ENCODE assay signal across 10 cellular contexts in the genomic region with DNA sequence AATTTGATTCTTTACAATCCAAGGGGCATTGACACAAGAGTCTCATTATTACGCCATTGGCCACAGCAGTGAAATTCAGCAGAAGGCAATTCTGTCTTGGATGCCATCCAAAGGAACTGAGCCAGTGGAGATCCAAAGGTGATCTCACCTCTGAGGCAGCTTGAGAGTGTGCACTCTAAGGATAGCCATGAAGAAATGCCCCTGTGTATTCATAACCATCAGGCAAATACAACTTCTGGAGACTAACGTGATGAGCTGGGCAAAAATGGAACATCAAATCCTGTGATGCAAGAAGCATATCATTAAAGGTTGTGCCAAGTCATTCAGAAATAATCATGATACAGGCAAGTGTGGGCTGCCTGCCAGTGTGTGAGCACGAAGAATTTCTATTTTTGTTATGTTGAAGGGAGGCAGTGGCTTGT. TPM values are rescaled to one million over a fixed set of nuclear protein-coding genes. Genes with fewer than 3 reads are reported as not detected.
DNase-seq lines count a peak whose midpoint lies in the region; ATAC-seq, FAIRE-seq and TF ChIP-seq lines count a peak whose summit lies in the region.
"Had no signal": no experiment of that assay in that cellular context is flagged by ENCODE, and none has a peak within 500 bp of the region (broad histone marks: within the 10 kb centered on the region; RNA-seq: fewer than 3 reads in every experiment).

No MANE protein-coding gene starts in this region.

- TF ChIP-seq CTCF in right lobe of liver (IDR thresholded peaks at IDR 0.05) (no peak), HepG2 (CRISPR knock-in tag; IDR thresholded peaks at IDR 0.05) (no peak), WERI-Rb-1 (IDR thresholded peaks at IDR 0.05; ENCODE audit: low read depth, low read length) (no peak), left ventricle myocardium inferior (IDR thresholded peaks at IDR 0.05; ENCODE audit: borderline replicate concordance) (no peak)

- H3K4me2 ChIP-seq in HepG2 (ENCODE audit: low read depth, low read length), result no peak overlapping the region

- H3K79me2 ChIP-seq in HepG2 (ENCODE audit: insufficient read depth, low read length), result no peaks in the 10 kb centered on the region

- no peaks in the 10 kb centered on the region for H3K9me3 ChIP-seq in right lobe of liver
- no peaks in the 10 kb centered on the region for H3K9me3 ChIP-seq in HepG2 (ENCODE audit: low read length)
- no peaks in the 10 kb centered on the region for H3K9me3 ChIP-seq in WERI-Rb-1 (ENCODE audit: severe bottlenecking)
- no peaks in the 10 kb centered on the region for H3K9me3 ChIP-seq in left ventricle myocardium inferior (replicated peaks)
- H3K9me3 ChIP-seq: BLaER1 treated with 17β-estradiol and CSF1 and Interleukin-3, amounts not matched to agents 10 nM and 100 nM had no signal

- POLR2A ChIA-PET in HepG2 (lab: Yijun Ruan, JAX), result no interaction called here

- no peaks in the 10 kb centered on the region for H4K20me1 ChIP-seq in HepG2 (ENCODE audit: insufficient read depth, low read length)
- H4K20me1 ChIP-seq: BLaER1 treated with 17β-estradiol and CSF1 and Interleukin-3, amounts not matched to agents 10 nM and 100 nM had no signal

- TF ChIP-seq EP300 in HepG2 (IDR thresholded peaks at IDR 0.05; ENCODE audit: low read depth in 2 of 2, low read length in 2 of 2), result no peak
- no peak for TF ChIP-seq EP300 in HepG2 (CRISPR knock-in tag; IDR thresholded peaks at IDR 0.05; ENCODE audit: borderline replicate concordance)

- no peak for FAIRE-seq in HepG2 (lab: Jason Lieb, UNC)

- TF ChIP-seq POLR2A in right lobe of liver (IDR thresholded peaks at IDR 0.05) (no peak), HepG2 (IDR thresholded peaks at IDR 0.05; ENCODE audit: insufficient read depth in 1 of 2, low read depth in 2 of 2, low read length in 2 of 2) (no peak)

- DNase-seq in right lobe of liver (peak in 1 of 3 donors; percentile 44), HepG2 (ENCODE audit: low spot score) (no peak), WERI-Rb-1 (peak; percentile 31), left ventricle myocardium inferior (peak; percentile 26), cortex of kidney (lab: John Stamatoyannopoulos, UW) (no peak), SW 1271 (lab: John Stamatoyannopoulos, UW) (no peak)
- DNase-seq: activated CD4-positive, alpha-beta T cell treated with anti-CD3 and anti-CD28 coated beads, Interleukin-2, amount 10 ng/mL, durations not matched to agents 24 days and 14 days had no signal

- CTCF ChIA-PET in HepG2 (lab: Yijun Ruan, JAX; ENCODE audit: low intra/inter-chr PET ratio, low total read pairs), result no interaction called here

- H3K4me3 ChIP-seq in right lobe of liver (no peak overlapping the region), HepG2 (replicated peaks in 1 of 3; ENCODE audit: insufficient read depth in 1 of 3, low read depth in 2 of 3, low read length in 3 of 3) (no peak overlapping the region), WERI-Rb-1 (ENCODE audit: low read depth, low read length) (peak overlapping the region; percentile 48), left ventricle myocardium inferior (no peak overlapping the region)
- H3K4me3 ChIP-seq: BLaER1 treated with 17β-estradiol and CSF1 and Interleukin-3, amounts not matched to agents 10 nM and 100 nM had no signal

- peak in 3 of 4 donors; percentile 33 to 90 (median 69) for ATAC-seq in right lobe of liver
- no peak for ATAC-seq in HepG2
- no peak for ATAC-seq in HG02588 (IDR thresholded peaks at IDR 0.05; ENCODE audit: unreplicated experiment)
- no peak for ATAC-seq in GM18520 (IDR thresholded peaks at IDR 0.05; ENCODE audit: unreplicated experiment)

- intact Hi-C loops in right lobe of liver (cut with DNase I) (no loop called here), HepG2 (cut with micrococcal nuclease; ENCODE audit: unreplicated experiment) (no loop called here), left ventricle myocardium inferior (cut with micrococcal nuclease) (no loop called here)

- H3K4me1 ChIP-seq in right lobe of liver, result no peaks in the 10 kb centered on the region
- no peaks in the 10 kb centered on the region for H3K4me1 ChIP-seq in HepG2 (ENCODE audit: insufficient read depth, low read length)
- H3K4me1 ChIP-seq in left ventricle myocardium inferior, result peaks cover 14% of the 10 kb centered on the region

- 18% methylated on average over 3 of the region's 3 CpGs for WGBS in right lobe of liver (ENCODE audit: insufficient coverage, low coverage, low lambda C conversion rate, missing lambda C conversion rate)
- WGBS in HepG2 (ENCODE audit: low lambda C conversion rate), result 18% methylated on average over 3 of the region's 3 CpGs

- no TSS peak for BruUV-seq in HepG2 (replicated peaks; lab: Mats Ljungman, UMichigan)

- no peak overlapping the region for H3K27ac ChIP-seq in right lobe of liver
- H3K27ac ChIP-seq in HepG2 (ENCODE audit: extremely low read length, insufficient read depth, low read length), result no peak overlapping the region
- peak overlapping the region; percentile 81 for H3K27ac ChIP-seq in WERI-Rb-1
- no peak overlapping the region for H3K27ac ChIP-seq in left ventricle myocardium inferior (replicated peaks)
- H3K27ac ChIP-seq: BLaER1 treated with 17β-estradiol and CSF1 and Interleukin-3, amounts not matched to agents 10 nM and 100 nM had no signal

- H3K9ac ChIP-seq in HepG2 (ENCODE audit: insufficient read depth, low read depth, low read length), result no peak overlapping the region
- H3K9ac ChIP-seq: BLaER1 treated with 17β-estradiol and CSF1 and Interleukin-3, amounts not matched to agents 10 nM and 100 nM had no signal

- no peak overlapping the region for H2AFZ ChIP-seq in HepG2 (ENCODE audit: low read length)

- TF ChIP-seq RAD21 in HepG2 (CRISPR knock-in tag; IDR thresholded peaks at IDR 0.05), result no peak

- H3K27me3 ChIP-seq in right lobe of liver (no peaks in the 10 kb centered on the region), HepG2 (ENCODE audit: control insufficient read depth in 1 of 2, insufficient read depth in 2 of 2, low read length in 2 of 2) (no peaks in the 10 kb centered on the region), WERI-Rb-1 (ENCODE audit: insufficient read depth, low read depth, severe bottlenecking) (no peaks in the 10 kb centered on the region), left ventricle myocardium inferior (ENCODE audit: low read depth) (no peaks in the 10 kb centered on the region)
- H3K27me3 ChIP-seq: BLaER1 treated with 17β-estradiol and CSF1 and Interleukin-3, amounts not matched to agents 10 nM and 100 nM had no signal

- in situ Hi-C loops in HepG2 (cut with HindIII; ENCODE audit: extremely low pct_ligation_motif_present, low pct_unique_long_range_greater_than_20kb), result no loop called here

- H3K36me3 ChIP-seq in right lobe of liver (no peaks in the 10 kb centered on the region), HepG2 (replicated peaks in 1 of 2; ENCODE audit: control insufficient read depth in 1 of 2, insufficient read depth in 2 of 2, low read length in 2 of 2) (no peaks in the 10 kb centered on the region), WERI-Rb-1 (peaks cover 3% of the 10 kb centered on the region; the same call in 1 of the 2 replicates), left ventricle myocardium inferior (no peaks in the 10 kb centered on the region)
- H3K36me3 ChIP-seq: BLaER1 treated with 17β-estradiol and CSF1 and Interleukin-3, amounts not matched to agents 10 nM and 100 nM had no signal

TF ChIP-seq in HepG2, 621 proteins besides CTCF, POLR2A, EP300 and RAD21 (continues in another document):
- TF ChIP-seq TIGD3 (CRISPR knock-in tag; IDR thresholded peaks at IDR 0.05; ENCODE audit: borderline replicate concordance) (no peak), ZNF329 (CRISPR knock-in tag; IDR thresholded peaks at IDR 0.05; ENCODE audit: low read depth) (no peak), KLF13 (CRISPR knock-in tag; IDR thresholded peaks at IDR 0.05) (no peak), ZNF225 (CRISPR knock-in tag; IDR thresholded peaks at IDR 0.05) (no peak)

RNA-seq across cellular contexts. Expression of gene ROBO2, which starts 41.4 kb away (rescaled TPM):
- 1 to 10 TPM in 2 of 6 experiments, under 1 TPM in 4; 0.07 to 1.7 (median 0.67) TPM for total RNA-seq in right lobe of liver
- not detected in 2 replicates for total RNA-seq in HepG2 (2016; rRNA removed; fragmentation: Illumina TruSeq; extraction: Trizol)
- total RNA-seq in HepG2 (2016; cell fraction: cytosol; rRNA removed; fragmentation: Illumina TruSeq; extraction: Trizol; ENCODE audit: low read depth), result not detected in 2 replicates
- not detected in 2 replicates for total RNA-seq in HepG2 (2016; cell fraction: insoluble cytoplasmic fraction; rRNA removed; fragmentation: Illumina TruSeq; extraction: Trizol)
- not detected in 2 replicates for total RNA-seq in HepG2 (2016; cell fraction: membrane; rRNA removed; fragmentation: Illumina TruSeq; extraction: Trizol)
- not detected in 2 replicates for total RNA-seq in HepG2 (2016; cell fraction: nucleus; rRNA removed; fragmentation: Illumina TruSeq; extraction: Trizol)
- not detected in 2 replicates for polyA plus RNA-seq in HepG2 (2011; rRNA removed)
- polyA plus RNA-seq in HepG2 (2011; cell fraction: cytosol; rRNA removed), result not detected in 2 replicates
- not detected in 2 replicates for polyA plus RNA-seq in HepG2 (2011; cell fraction: nucleus; rRNA removed)
- not detected in 2 replicates for polyA plus RNA-seq in HepG2 (2012)
- not detected in 2 replicates for polyA plus RNA-seq in HepG2 (2016; cell fraction: cytosol; fragmentation: Illumina TruSeq; extraction: Trizol; ENCODE audit: low read depth)
- polyA plus RNA-seq in HepG2 (2016; cell fraction: insoluble cytoplasmic fraction; fragmentation: Illumina TruSeq; extraction: Trizol; ENCODE audit: low read depth), result not detected in 2 replicates
- polyA plus RNA-seq in HepG2 (2016; cell fraction: membrane; fragmentation: Illumina TruSeq; extraction: Trizol; ENCODE audit: low read depth), result not detected in 2 replicates
- not detected in 2 replicates for polyA plus RNA-seq in HepG2 (2016; cell fraction: nucleus; fragmentation: Illumina TruSeq; extraction: Trizol; ENCODE audit: insufficient read depth, low read depth)
- polyA minus RNA-seq in HepG2 (2011; rRNA and poly(A)+ RNA removed; ENCODE audit: low replicate concordance), result not detected in 2 replicates
- polyA minus RNA-seq in HepG2 (2011; cell fraction: cytosol; rRNA and poly(A)+ RNA removed), result not detected in 2 replicates
- not detected in 2 replicates for polyA minus RNA-seq in HepG2 (2011; cell fraction: nucleus; rRNA and poly(A)+ RNA removed)
- 0.19 TPM for total RNA-seq in left ventricle myocardium inferior
- total RNA-seq: activated CD4-positive, alpha-beta T cell treated with anti-CD3 and anti-CD28 coated beads, Interleukin-2, amount 10 ng/mL, durations not matched to agents 24 days and 14 days had no signal

Comparison
In these comparisons a context has a peak if more than half of its experiments do, and no peak if none do; other contexts are left out.
1. ATAC-seq: peak in right lobe of liver (3 of 4); none in HepG2 (single experiment), HG02588 (single experiment) and GM18520 (single experiment).
2. DNase-seq: peak in WERI-Rb-1 (single experiment) and left ventricle myocardium inferior (single experiment); none in HepG2 (single experiment), cortex of kidney (single experiment) and SW 1271 (0 of 2).